Comparison of ENCODE assay signal across 9 cellular contexts in the genomic region with DNA sequence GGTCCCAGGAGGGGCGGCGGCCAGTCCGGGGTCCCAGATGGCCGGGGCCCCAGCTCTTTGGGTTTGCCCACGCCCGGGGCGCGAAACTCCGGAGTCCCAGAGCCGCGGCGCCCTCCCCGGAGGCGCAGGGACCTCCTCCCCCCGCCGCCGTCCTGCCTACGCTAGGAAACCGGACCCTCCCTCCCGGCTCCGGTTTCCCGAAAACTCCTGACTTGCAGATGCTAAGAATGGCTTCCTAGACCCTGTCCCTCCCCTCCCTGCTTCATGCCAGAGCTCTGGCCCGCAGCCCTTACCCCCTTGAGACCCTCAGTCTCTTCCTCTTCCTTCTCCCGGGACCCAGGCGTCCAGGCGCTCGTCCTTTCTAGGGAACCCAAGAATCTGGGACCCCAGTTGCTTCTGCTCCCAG. TPM values are rescaled to one million over a fixed set of nuclear protein-coding genes. Genes with fewer than 3 reads are reported as not detected.
DNase-seq lines count a peak whose midpoint lies in the region; ATAC-seq, FAIRE-seq and TF ChIP-seq lines count a peak whose summit lies in the region.
"Had no signal": no experiment of that assay in that cellular context is flagged by ENCODE, and none has a peak within 500 bp of the region (broad histone marks: within the 10 kb centered on the region; RNA-seq: fewer than 3 reads in every experiment).

No MANE protein-coding gene starts in this region.

- DNase-seq in COLO668 (lab: John Stamatoyannopoulos, UW; ENCODE audit: unreplicated experiment): peak; percentile 26
- no peak for DNase-seq in brain microvascular endothelial cell
- no peak for DNase-seq in frontal cortex (ENCODE audit: low spot score in 2 of 2)
- DNase-seq in retina: no peak
- no peak for DNase-seq in NCI-H345 (lab: John Stamatoyannopoulos, UW)

- H3K27me3 ChIP-seq in brain microvascular endothelial cell (replicated peaks) (peaks cover 22% of the 10 kb centered on the region), mononuclear cell (ENCODE audit: insufficient read depth, low read length) (peaks cover 2% of the 10 kb centered on the region)

- no peak for TF ChIP-seq CTCF in brain microvascular endothelial cell (IDR thresholded peaks at IDR 0.05; ENCODE audit: low read depth, low read length, missing control alignments)

- ATAC-seq in HG03139 (IDR thresholded peaks at IDR 0.05; ENCODE audit: unreplicated experiment) (peak; percentile 3), HG03025 (IDR thresholded peaks at IDR 0.05; ENCODE audit: low FRiP score, unreplicated experiment) (no peak)

- FAIRE-seq in frontal cortex (lab: Jason Lieb, UNC): no peak

- peaks cover 31% of the 10 kb centered on the region for H3K4me1 ChIP-seq in mononuclear cell (ENCODE audit: insufficient read depth, low read length)

- in situ Hi-C loops in brain microvascular endothelial cell (cut with HindIII; ENCODE audit: low pct_ligation_motif_present, low sequenced_read_pairs): no loop called here

- H3K4me3 ChIP-seq in brain microvascular endothelial cell (ENCODE audit: low read depth, low read length) (peak overlapping the region; percentile 57), mononuclear cell (ENCODE audit: low read length) (peak overlapping the region; percentile 29)

- H3K36me3 ChIP-seq in brain microvascular endothelial cell (replicated peaks): no peaks in the 10 kb centered on the region

- H3K9me3 ChIP-seq in mononuclear cell (ENCODE audit: low read depth, low read length): no peaks in the 10 kb centered on the region

- no peak overlapping the region for H3K27ac ChIP-seq in brain microvascular endothelial cell

RNA-seq across cellular contexts. Expression of gene MYBPC2, which starts 0.5 kb away (rescaled TPM):
- 0.10 TPM for total RNA-seq in mononuclear cell
- not detected for total RNA-seq in frontal cortex
- total RNA-seq: NCI-H460 had no signal

RNA-seq across cellular contexts. Expression of gene SPIB, which starts 13.5 kb away (rescaled TPM):
- 5.6 TPM for total RNA-seq in mononuclear cell
- total RNA-seq in frontal cortex: under 0.01 TPM
- total RNA-seq: NCI-H460 had no signal

RNA-seq across cellular contexts. Expression of gene EMC10, which starts 44.1 kb away (rescaled TPM):
- 58.9 TPM for total RNA-seq in mononuclear cell
- 53.4 TPM for total RNA-seq in frontal cortex

RNA-seq across cellular contexts. Expression of gene GARIN5A, which starts 44.4 kb away (rescaled TPM):
- 0.21 TPM for total RNA-seq in mononuclear cell
- total RNA-seq in frontal cortex: 2.0 TPM

RNA-seq across cellular contexts. Expression of gene POLD1, which starts 48.1 kb away (rescaled TPM):
- total RNA-seq in mononuclear cell (7.7 TPM), frontal cortex (12.6 TPM)
